Comparison of ENCODE assay signal across 8 cellular contexts in the genomic region with DNA sequence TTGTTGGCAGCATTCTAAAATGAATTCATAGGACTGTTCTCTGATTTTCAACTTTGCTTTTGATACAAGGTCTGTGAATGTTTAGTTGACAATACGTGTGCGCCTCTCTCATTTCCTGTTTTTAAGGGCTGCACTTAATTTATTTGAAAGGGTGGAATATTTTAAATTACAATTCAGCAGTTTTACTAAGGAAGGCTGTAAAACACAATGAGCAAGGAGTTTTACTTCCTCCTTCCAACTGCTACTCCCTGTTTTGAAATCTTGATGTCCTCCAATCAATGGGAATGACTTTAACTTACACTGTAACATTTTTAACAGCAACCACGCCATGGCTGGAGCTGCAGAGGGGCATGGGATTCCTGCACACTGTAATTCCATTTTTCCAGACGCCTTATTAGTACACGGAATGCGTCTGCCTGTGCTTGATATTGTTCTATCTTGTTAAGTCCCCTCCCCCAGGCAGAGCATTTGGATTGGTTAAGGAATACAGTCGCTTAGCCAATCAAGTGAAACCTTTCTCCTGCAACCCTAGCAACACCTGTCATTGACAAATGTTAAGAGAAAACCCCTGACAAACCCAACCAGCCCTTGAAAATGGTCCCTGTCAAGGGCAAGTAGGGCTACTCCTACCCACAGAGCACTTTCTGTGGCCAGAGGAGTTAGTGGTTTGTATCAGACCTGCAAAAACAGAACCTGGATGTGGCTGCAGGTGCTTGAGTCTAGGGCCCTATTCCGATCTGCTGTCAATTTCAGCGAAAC. TPM values are rescaled to one million over a fixed set of nuclear protein-coding genes. Genes with fewer than 3 reads are reported as not detected.
DNase-seq lines count a peak whose midpoint lies in the region; ATAC-seq, FAIRE-seq and TF ChIP-seq lines count a peak whose summit lies in the region.

No MANE protein-coding gene starts in this region.

- H3K27me3 Mint-ChIP-seq in natural killer cell (ENCODE audit: low read depth in 2 of 2) = peaks cover 34 to 55% of the 10 kb centered on the region in 2 donors

- H3K4me1 ChIP-seq in HUES48 (ENCODE audit: control insufficient read depth, insufficient read depth, low read length) = peaks cover 7% of the 10 kb centered on the region
- peaks cover 0 to 4% of the 10 kb centered on the region in 2 donors for H3K4me1 ChIP-seq in gastrocnemius medialis

- H3K36me3 ChIP-seq in HUES48 (ENCODE audit: control insufficient read depth, insufficient read depth, low read length) = no peaks in the 10 kb centered on the region
- H3K36me3 ChIP-seq in gastrocnemius medialis = no peaks in the 10 kb centered on the region

- H3K36me3 Mint-ChIP-seq in natural killer cell = no peaks in the 10 kb centered on the region

- H3K4me3 ChIP-seq in HUES48 (ENCODE audit: low read depth, low read length) (peak overlapping the region; percentile 57), gastrocnemius medialis (no peak overlapping the region)

- H3K9me3 Mint-ChIP-seq in natural killer cell = no peaks in the 10 kb centered on the region

- peaks cover 7 to 8% of the 10 kb centered on the region in 2 donors for H3K4me1 Mint-ChIP-seq in natural killer cell

- peak; percentile 99 for ATAC-seq in GM21515 (IDR thresholded peaks at IDR 0.05; ENCODE audit: unreplicated experiment)
- peak; percentile 52 to 71 (median 71) for ATAC-seq in natural killer cell
- ATAC-seq in gastrocnemius medialis = no peak

- in situ Hi-C loops in gastrocnemius medialis (cut with MboI; ENCODE audit: low sequenced_read_pairs in 4 of 4) = loop anchor here in 2 of 4 donors (10.0 to 25.0 kb wide), 3 partner anchors 93 to 155 kb away; partner anchors contain the start of gene SMIM15 (in 1 of the 2)

- H3K27ac ChIP-seq in HUES48 (ENCODE audit: low read depth, low read length) (no peak overlapping the region), gastrocnemius medialis (no peak overlapping the region)

- TF ChIP-seq CTCF in natural killer cell (IDR thresholded peaks at IDR 0.05) (no peak), gastrocnemius medialis (IDR thresholded peaks at IDR 0.05 in 4 of 5, conservative IDR thresholded peaks at IDR 0.05 in 1 of 5) (no peak)

- peaks cover 32% of the 10 kb centered on the region for H3K27me3 ChIP-seq in HUES48 (ENCODE audit: control insufficient read depth, insufficient read depth, low read length)
- H3K27me3 ChIP-seq in gastrocnemius medialis = no peaks in the 10 kb centered on the region

- intact Hi-C loops in natural killer cell (cut with micrococcal nuclease) = no loop called here
- intact Hi-C loops in gastrocnemius medialis (cut with DNase I; ENCODE audit: low total_unique reads) = no loop called here

- FAIRE-seq in GM12892 (lab: Jason Lieb, UNC) = peak; percentile 97

- TF ChIP-seq POLR2A in GM12892 (IDR thresholded peaks at IDR 0.05; ENCODE audit: low read depth, low read length) (no peak), gastrocnemius medialis (IDR thresholded peaks at IDR 0.05) (no peak)

- H3K9ac ChIP-seq in HUES48 (ENCODE audit: low read depth, low read length) = 0 out of 2 replicates have a peak overlapping the region, but pooled peaks have one; percentile 35

- H3K4me3 Mint-ChIP-seq in natural killer cell = no peak overlapping the region

- DNase-seq in GM12892 (ENCODE audit: insufficient read length) (peak; percentile 57), cerebellar cortex (ENCODE audit: low spot score) (peak; percentile 33), natural killer cell (no peak), DMS53 treated with DMSO at 0.1 percent for 48 hours (lab: John Stamatoyannopoulos, UW; ENCODE audit: unreplicated experiment) (no peak), DMS153 treated with DMSO at 0.1 percent for 48 hours (lab: John Stamatoyannopoulos, UW; ENCODE audit: unreplicated experiment) (no peak), gastrocnemius medialis (no peak)

- H3K9me3 ChIP-seq in HUES48 (ENCODE audit: control insufficient read depth, insufficient read depth, low read length) = no peaks in the 10 kb centered on the region
- no peaks in the 10 kb centered on the region for H3K9me3 ChIP-seq in gastrocnemius medialis

- no peak overlapping the region for H3K27ac Mint-ChIP-seq in natural killer cell

RNA-seq across cellular contexts. Expression of gene ZSWIM6, which starts 12.5 kb away (rescaled TPM):
- 1.4 TPM for polyA plus RNA-seq in GM12892 (2012; ENCODE audit: missing spikeins)
- total RNA-seq in natural killer cell = 10 to 100 TPM in 2 of 3 donors, 1 to 10 TPM in 1; 8.7 to 11.4 (median 10.5) TPM
- total RNA-seq in gastrocnemius medialis = 1 to 10 TPM; 1.9 to 4.0 (median 3.0) TPM

Comparison
In these comparisons a context has a peak if more than half of its experiments do, and no peak if none do; other contexts are left out.
1. DNase-seq: peak in GM12892 (single experiment) and cerebellar cortex (single experiment); none in natural killer cell (single experiment), DMS53 treated with DMSO at 0.1 percent for 48 hours (single experiment), DMS153 treated with DMSO at 0.1 percent for 48 hours (single experiment) and gastrocnemius medialis (0 of 2).
2. ATAC-seq: peak in GM21515 (single experiment) and natural killer cell (3 of 3); none in gastrocnemius medialis (0 of 2).